Comparison of ENCODE assay signal across 8 cellular contexts in the genomic region with DNA sequence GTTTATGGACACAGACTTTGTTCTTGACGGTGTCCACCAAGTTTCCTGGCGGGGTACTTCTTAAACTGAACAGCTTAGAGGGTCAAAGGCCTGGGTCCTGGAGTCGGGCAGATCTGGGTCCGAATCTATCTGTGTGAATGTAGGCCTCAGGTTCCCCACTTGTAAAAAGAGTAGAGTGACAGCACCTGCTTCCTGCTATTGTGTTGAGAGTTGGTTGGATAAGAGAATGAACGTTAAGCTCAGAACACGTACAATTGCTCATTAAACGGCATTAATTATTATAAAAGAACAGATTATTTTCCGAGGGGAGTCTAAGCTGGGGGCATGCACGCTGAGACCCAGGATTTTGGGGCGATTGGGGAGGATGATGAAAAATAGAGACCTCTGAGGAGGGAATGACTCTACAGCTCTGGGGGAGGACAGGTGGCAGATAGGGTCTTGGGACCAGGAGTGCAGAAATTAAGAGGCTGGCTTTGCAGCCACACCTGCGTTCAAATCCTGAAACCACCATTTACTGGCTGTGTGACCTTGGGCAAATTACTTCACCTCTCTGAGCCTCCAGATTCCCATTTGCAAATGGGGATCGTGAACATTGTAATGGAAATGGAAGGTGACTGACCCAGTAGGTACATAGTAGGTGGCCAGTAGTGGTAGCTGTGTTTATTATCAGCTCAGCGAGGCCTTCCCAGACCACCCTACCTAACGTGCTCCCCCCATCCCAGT. TPM values are rescaled to one million over a fixed set of nuclear protein-coding genes. Genes with fewer than 3 reads are reported as not detected.
A peak's percentile ranks its signal among the peaks of the same experiment; 100 is the strongest.
DNase-seq lines count a peak whose midpoint lies in the region; ATAC-seq, FAIRE-seq and TF ChIP-seq lines count a peak whose summit lies in the region.

No MANE protein-coding gene starts in this region.

- DNase-seq in DND-41 (no peak), epithelial cell of prostate (ENCODE audit: low read depth, low spot score) (no peak), pancreas (no peak), kidney tubule cell (ENCODE audit: low spot score) (no peak), GM13976 (ENCODE audit: low spot score) (no peak)
- no peak for DNase-seq in stimulated activated CD4-positive, alpha-beta T cell treated with anti-CD3 and anti-CD28 coated beads, Interleukin-4, amount 100 ng/mL, for 24 hours

- no peak for TF ChIP-seq CTCF in DND-41 (IDR thresholded peaks at IDR 0.05; ENCODE audit: borderline replicate concordance, extremely low read depth, low read length, poor library complexity, severe bottlenecking)
- TF ChIP-seq CTCF in OCI-LY3 (IDR thresholded peaks at IDR 0.05; ENCODE audit: low read depth, low read length) = no peak
- no peak for TF ChIP-seq CTCF in pancreas (IDR thresholded peaks at IDR 0.05)
- TF ChIP-seq CTCF in GM13976 (IDR thresholded peaks at IDR 0.05; ENCODE audit: borderline replicate concordance, control extremely low read depth, extremely low read depth, insufficient read depth, missing control alignments) = no peak

- H3K9ac ChIP-seq in DND-41 (ENCODE audit: low read depth, low read length) (peak overlapping the region; percentile 80), OCI-LY3 (ENCODE audit: low read length) (peak overlapping the region; percentile 56)

- H3K36me3 ChIP-seq in DND-41 (ENCODE audit: insufficient read depth, low read length) = no peaks in the 10 kb centered on the region; the same call in 1 of the 2 replicates
- peaks cover 1% of the 10 kb centered on the region for H3K36me3 ChIP-seq in OCI-LY3 (replicated peaks; ENCODE audit: low read depth, low read length)
- H3K36me3 ChIP-seq in pancreas = no peaks in the 10 kb centered on the region

- H3K4me3 ChIP-seq in DND-41 (ENCODE audit: low read depth in 1 of 2, low read length in 2 of 2) (peak overlapping the region; percentile 68 to 92), OCI-LY3 (ENCODE audit: low read length) (peak overlapping the region; percentile 76), pancreas (peak overlapping the region; percentile 83 to 92 (median 88))

- H3K79me2 ChIP-seq in DND-41 (ENCODE audit: insufficient read depth, low read length) (peaks cover 71% of the 10 kb centered on the region), OCI-LY3 (ENCODE audit: low read length) (peaks cover 53% of the 10 kb centered on the region)

- H3K27ac ChIP-seq in DND-41 (ENCODE audit: low read length) = peak overlapping the region; percentile 76
- H3K27ac ChIP-seq in OCI-LY3 (ENCODE audit: low read length) = no peak overlapping the region
- peak overlapping the region; percentile 22 for H3K27ac ChIP-seq in epithelial cell of prostate
- no peak overlapping the region for H3K27ac ChIP-seq in pancreas

- in situ Hi-C loops in GM13976 (cut with MboI; ENCODE audit: low sequenced_read_pairs, unreplicated experiment) = no loop called here

- ATAC-seq in DND-41 (ENCODE audit: insufficient read depth, low read depth) (no peak), pancreas (no peak), GM21619 (IDR thresholded peaks at IDR 0.05; ENCODE audit: unreplicated experiment) (no peak)

- H3K9me3 ChIP-seq in DND-41 (ENCODE audit: insufficient read depth, low read length, severe bottlenecking) = no peaks in the 10 kb centered on the region
- no peaks in the 10 kb centered on the region for H3K9me3 ChIP-seq in OCI-LY3 (ENCODE audit: insufficient read depth, low read length)
- H3K9me3 ChIP-seq in pancreas = no peaks in the 10 kb centered on the region

- H3K4me2 ChIP-seq in DND-41 (ENCODE audit: insufficient read depth, low read length) = peak overlapping the region; percentile 98
- H3K4me2 ChIP-seq in OCI-LY3 (ENCODE audit: low read length) = peak overlapping the region; percentile 78

- FAIRE-seq in pancreas (lab: Jason Lieb, UNC) = no peak

- intact Hi-C loops in pancreas (cut with DNase I) = no loop called here

- H3K27me3 ChIP-seq in DND-41 (ENCODE audit: insufficient read depth, low read length, poor library complexity) (no peaks in the 10 kb centered on the region), OCI-LY3 (ENCODE audit: low read depth, low read length) (0 out of 2 replicates have a peak, but pooled peaks cover under 1% of the 10 kb centered on the region), pancreas (no peaks in the 10 kb centered on the region)

- H3K4me1 ChIP-seq in DND-41 (ENCODE audit: insufficient read depth, low read length) (peaks cover 80% of the 10 kb centered on the region), OCI-LY3 (ENCODE audit: low read length) (peaks cover 50% of the 10 kb centered on the region), pancreas (peaks cover 0 to 18% (median 4%) of the 10 kb centered on the region in 3 donors)

- H2AFZ ChIP-seq in DND-41 (ENCODE audit: low read depth, low read length) (peak overlapping the region; percentile 88), OCI-LY3 (ENCODE audit: low read depth, low read length) (no peak overlapping the region)

- peaks cover 58% of the 10 kb centered on the region for H4K20me1 ChIP-seq in DND-41 (ENCODE audit: insufficient read depth, low read length)
- peaks cover 10% of the 10 kb centered on the region for H4K20me1 ChIP-seq in OCI-LY3 (ENCODE audit: insufficient read depth, low read length)

- 21 to 29% methylated on average over 14 of the region's 14 CpGs for WGBS in pancreas, 2 donors

RNA-seq across cellular contexts. Expression of a gene that starts 0.9 kb away (rescaled TPM):
- 10 to 100 TPM in 4 of 6 donors, 1 to 10 TPM in 2; 9.7 to 17.2 (median 10.7) TPM for total RNA-seq in pancreas
- polyA plus RNA-seq in pancreas = 10 to 100 TPM in 1 of 2 donors, 1 to 10 TPM in 1; 8.1 to 11.7 TPM

RNA-seq across cellular contexts. Expression of a gene that starts 3.0 kb away (rescaled TPM):
- 10 to 100 TPM; 12.0 to 22.6 (median 16.8) TPM for total RNA-seq in pancreas
- 10 to 100 TPM; 14.4 to 21.4 TPM for polyA plus RNA-seq in pancreas

Comparison
In these comparisons a context has a peak if more than half of its experiments do, and no peak if none do; other contexts are left out.
1. H3K27ac ChIP-seq: peak in DND-41 (single experiment) and epithelial cell of prostate (single experiment); none in OCI-LY3 (single experiment) and pancreas (0 of 4).
2. Peak in every context shown above with its lines, with median percentiles within 50 percentile points of each other: H3K4me3 ChIP-seq.